ENCODE assay signal across 13 cellular contexts in the genomic region with DNA sequence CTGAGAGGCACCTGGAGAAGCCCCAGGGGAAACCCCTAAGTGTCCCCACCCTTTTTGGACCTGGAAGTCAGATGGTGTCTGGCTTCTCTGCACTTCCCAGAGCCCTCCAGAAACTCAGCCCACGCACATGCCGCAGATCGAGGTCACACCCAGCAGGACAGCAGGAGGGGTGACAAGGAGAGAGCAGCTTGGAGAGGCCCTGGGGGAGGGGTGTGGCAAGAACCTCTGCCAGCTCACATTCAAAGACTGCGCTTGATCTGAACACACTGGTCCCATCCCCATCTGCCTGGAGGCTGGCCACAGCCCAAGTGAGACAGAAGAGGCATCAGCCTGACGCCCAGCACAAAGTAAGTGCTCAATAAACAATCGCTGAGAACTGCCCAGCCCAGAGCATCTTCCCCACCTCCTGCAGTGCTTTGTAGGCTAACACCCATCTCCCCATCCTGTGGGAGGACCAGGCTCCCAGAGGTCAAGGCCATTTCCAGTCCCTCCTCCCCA. TPM values are rescaled to one million over a fixed set of nuclear protein-coding genes. Genes with fewer than 3 reads are reported as not detected.
DNase-seq lines count a peak whose midpoint lies in the region; FAIRE-seq and TF ChIP-seq lines count a peak whose summit lies in the region.
"Had no signal": no experiment of that assay in that cellular context is flagged by ENCODE, and none has a peak within 500 bp of the region (broad histone marks: within the 10 kb centered on the region; RNA-seq: fewer than 3 reads in every experiment).

No MANE protein-coding gene starts in this region.

- no peaks in the 10 kb centered on the region for H3K9me3 ChIP-seq in tibial artery
- H3K9me3 ChIP-seq: ovary, SK-N-SH had no signal

- H3K27me3 ChIP-seq in BJ (ENCODE audit: control insufficient read depth, insufficient read depth, low read length) (peaks cover 3% of the 10 kb centered on the region; the same call in 1 of the 2 replicates), tibial artery (peaks cover 0 to 76% of the 10 kb centered on the region in 2 donors)
- H3K27me3 ChIP-seq: ovary had no signal

- peaks cover 2% of the 10 kb centered on the region for H3K27me3 Mint-ChIP-seq in activated CD4-positive, alpha-beta memory T cell treated with anti-CD3 and anti-CD28 coated beads for 36 hours

- intact Hi-C loops in activated CD4-positive, alpha-beta memory T cell treated with anti-CD3 and anti-CD28 coated beads for 36 hours (cut with micrococcal nuclease): loop anchor here (1.0 to 2.0 kb wide), 2 partner anchors 8 to 51 kb away; no protein-coding TSS in a partner anchor
- intact Hi-C loops in tibial artery (cut with DNase I; ENCODE audit: low total_unique reads): no loop called here

- H3K36me3 ChIP-seq in BJ (ENCODE audit: control insufficient read depth, insufficient read depth, low read length) (no peaks in the 10 kb centered on the region), tibial artery (no peaks in the 10 kb centered on the region)
- H3K36me3 ChIP-seq: ovary had no signal

- peak overlapping the region; percentile 83 for H3K27ac Mint-ChIP-seq in activated CD4-positive, alpha-beta memory T cell treated with anti-CD3 and anti-CD28 coated beads for 36 hours

- peak; percentile 24 for DNase-seq in BJ (ENCODE audit: low read depth)
- peak; percentile 36 for DNase-seq in GM03348 (ENCODE audit: low spot score)
- DNase-seq in activated CD4-positive, alpha-beta memory T cell treated with anti-CD3 and anti-CD28 coated beads for 36 hours: peak; percentile 85
- DNase-seq in iPS-NIHi7 (ENCODE audit: extremely low spot score): peak; percentile 33
- no peak for DNase-seq in HuH-7.5 (ENCODE audit: low spot score)
- no peak for DNase-seq in RCC 7860 (ENCODE audit: low spot score)
- no peak for DNase-seq in GM19239 (ENCODE audit: insufficient read length, low spot score)
- no peak for DNase-seq in tibial artery
- DNase-seq: activated CD8-positive, alpha-beta memory T cell treated with anti-CD3 and anti-CD28 coated beads, Interleukin-2, amount 50 U/mL, for 48 hours; ovary; SK-N-SH had no signal

- CTCF ChIA-PET in BJ (lab: Yijun Ruan, JAX): interaction anchor here (1.2 to 2.7 kb wide), 4 partner anchors 12 to 172 kb away, joined by 4 to 8 read pairs (median 4); no protein-coding TSS in a partner anchor
- CTCF ChIA-PET in activated CD4-positive, alpha-beta memory T cell treated with anti-CD3 and anti-CD28 coated beads for 36 hours (lab: Charles Lee): interaction anchor here (0.9 to 1.8 kb wide), 7 partner anchors 8 to 370 kb away, joined by 3 to 7 read pairs (median 4); no protein-coding TSS in a partner anchor

- POLR2A ChIA-PET in BJ (lab: Charles Lee): interaction anchor here (0.8 kb wide), 1 partner anchor 12 kb away, joined by 4 read pairs; no protein-coding TSS in a partner anchor
- POLR2A ChIA-PET in activated CD4-positive, alpha-beta memory T cell treated with anti-CD3 and anti-CD28 coated beads for 36 hours (lab: Charles Lee): interaction anchor here (1.0 to 6.3 kb wide), 10 partner anchors 8 to 112 kb away, joined by 3 to 36 read pairs (median 6); no protein-coding TSS in a partner anchor

- TF ChIP-seq CTCF in BJ (IDR thresholded peaks at IDR 0.05; ENCODE audit: insufficient read depth, low read depth, low read length): no peak
- TF ChIP-seq CTCF in tibial artery (IDR thresholded peaks at IDR 0.05): no peak

- no peak overlapping the region for H3K27ac ChIP-seq in tibial artery
- H3K27ac ChIP-seq: ovary had no signal

- FAIRE-seq in RCC 7860 (lab: Jason Lieb, UNC): no peak
- FAIRE-seq in GM19239 (lab: Jason Lieb, UNC): no peak
- FAIRE-seq: GM18507 had no signal

- peaks cover 37% of the 10 kb centered on the region for H3K4me1 Mint-ChIP-seq in activated CD4-positive, alpha-beta memory T cell treated with anti-CD3 and anti-CD28 coated beads for 36 hours (ENCODE audit: low read depth)

- H3K9me3 Mint-ChIP-seq in activated CD4-positive, alpha-beta memory T cell treated with anti-CD3 and anti-CD28 coated beads for 36 hours: no peaks in the 10 kb centered on the region
- H3K9me3 Mint-ChIP-seq: central memory CD8-positive, alpha-beta T cell had no signal

- H3K4me3 ChIP-seq in BJ (ENCODE audit: low read depth, low read length) (no peak overlapping the region), tibial artery (no peak overlapping the region)
- H3K4me3 ChIP-seq: ovary had no signal

- H3K36me3 Mint-ChIP-seq in activated CD4-positive, alpha-beta memory T cell treated with anti-CD3 and anti-CD28 coated beads for 36 hours: peaks cover 20% of the 10 kb centered on the region

- no peaks in the 10 kb centered on the region for H3K4me1 ChIP-seq in tibial artery

- peak overlapping the region; percentile 74 for H3K4me3 Mint-ChIP-seq in activated CD4-positive, alpha-beta memory T cell treated with anti-CD3 and anti-CD28 coated beads for 36 hours
- H3K4me3 Mint-ChIP-seq: central memory CD8-positive, alpha-beta T cell had no signal

RNA-seq across cellular contexts. Expression of a gene that starts 21.4 kb away (rescaled TPM):
- not detected in 2 replicates for polyA plus RNA-seq in BJ (2011; rRNA removed)
- polyA minus RNA-seq in BJ (2011; rRNA and poly(A)+ RNA removed): not detected in 2 replicates
- 10 to 100 TPM; 39.9 to 42.1 TPM for total RNA-seq in activated CD4-positive, alpha-beta memory T cell treated with anti-CD3 and anti-CD28 coated beads for 36 hours
- polyA plus RNA-seq: SK-N-SH had no signal

RNA-seq across cellular contexts. Expression of a gene that starts 36.6 kb away (rescaled TPM):
- polyA plus RNA-seq in BJ (2011; rRNA removed): 19.1 and 36.3 TPM in 2 replicates
- polyA minus RNA-seq in BJ (2011; rRNA and poly(A)+ RNA removed): 26.0 and 47.3 TPM in 2 replicates
- total RNA-seq in activated CD4-positive, alpha-beta memory T cell treated with anti-CD3 and anti-CD28 coated beads for 36 hours: 10 to 100 TPM; 46.0 to 47.3 TPM

Comparison
In these comparisons a context has a peak if more than half of its experiments do, and no peak if none do; other contexts are left out.
1. DNase-seq: peak in BJ (single experiment), GM03348 (single experiment), activated CD4-positive, alpha-beta memory T cell treated with anti-CD3 and anti-CD28 coated beads for 36 hours (single experiment) and iPS-NIHi7 (single experiment); none in HuH-7.5 (single experiment), RCC 7860 (single experiment), GM19239 (single experiment) and tibial artery (0 of 2).